In genomic region chr14:23147676-23148075, GRCh38 we compare ENCODE assay signal across 2 cellular contexts.
TF ChIP-seq lines count a peak whose summit lies in the region.

No MANE protein-coding gene starts in this region.

TF ChIP-seq in A549, 52 proteins besides CTCF, POLR2A, EP300 and RAD21:
- TF ChIP-seq EHF (CRISPR knock-in tag; IDR thresholded peaks at IDR 0.05) (no peak), BHLHE40 (IDR thresholded peaks at IDR 0.05; ENCODE audit: low read depth, low read length) (no peak), FOSL2 (IDR thresholded peaks at IDR 0.05) (no peak), FOSL2 (CRISPR knock-in tag; IDR thresholded peaks at IDR 0.05) (0 out of 2 replicates have a peak, but pooled peaks have one; percentile 6), SMC3 (IDR thresholded peaks at IDR 0.05) (no peak), FOSB (CRISPR knock-in tag; IDR thresholded peaks at IDR 0.05) (no peak), ELK1 (IDR thresholded peaks at IDR 0.05; ENCODE audit: low read depth, low read length) (no peak)

TF ChIP-seq in endothelial cell of umbilical vein, 7 proteins besides CTCF, POLR2A, EP300 and RAD21:
- TF ChIP-seq POLR2AphosphoS5 (IDR thresholded peaks at IDR 0.05; ENCODE audit: insufficient read depth, low read depth, low read length) (no peak), GATA2 (IDR thresholded peaks at IDR 0.05; ENCODE audit: insufficient read depth, insufficient read length, low read depth, low read length) (no peak), MAX (IDR thresholded peaks at IDR 0.05; ENCODE audit: insufficient read depth, insufficient read length) (no peak), FOS (IDR thresholded peaks at IDR 0.05; ENCODE audit: borderline replicate concordance, insufficient read depth, low read length) (no peak), EZH2 (IDR thresholded peaks at IDR 0.05; ENCODE audit: borderline replicate concordance, low read depth, low read length, severe bottlenecking) (no peak), MYC (IDR thresholded peaks at IDR 0.05; ENCODE audit: low read depth, low read length) (no peak), JUN (IDR thresholded peaks at IDR 0.05; ENCODE audit: borderline replicate concordance, insufficient read depth, insufficient read length, low read depth) (no peak)
TF ChIP-seq in endothelial cell of umbilical vein: peak in this region for 0.
